Comparison of ENCODE assay signal across 20 cellular contexts in genomic region chr22:47100019-47100418, GRCh38.
DNase-seq lines count a peak whose midpoint lies in the region; ATAC-seq, FAIRE-seq and TF ChIP-seq lines count a peak whose summit lies in the region.
"Had no signal": no experiment of that assay in that cellular context is flagged by ENCODE, and none has a peak within 500 bp of the region (broad histone marks: within the 10 kb centered on the region; RNA-seq: fewer than 3 reads in every experiment).

No MANE protein-coding gene starts in this region.

- H3K79me1 ChIP-seq in trophoblast cell (ENCODE audit: low read length) = peaks cover 17% of the 10 kb centered on the region

- no TSS peak for BruUV-seq in HepG2 (replicated peaks; lab: Mats Ljungman, UMichigan)

- WGBS in HepG2 (ENCODE audit: low lambda C conversion rate) = 95% methylated on average over 2 of the region's 2 CpGs
- WGBS in right lobe of liver (ENCODE audit: insufficient coverage, low coverage, low lambda C conversion rate, missing lambda C conversion rate) = 100% methylated on average over 2 of the region's 2 CpGs
- WGBS in esophagus squamous epithelium, 2 donors = 40% methylated on average over 1 of the region's 2 CpGs; no CpG with 5 or more reads in 1 of the 2 donors
- WGBS in trophoblast cell (ENCODE audit: extremely low coverage, insufficient coverage, insufficient read length) = no CpG with 5 or more reads among the region's 2 CpGs
- whole genome bisulfite sequencing in thyroid gland, 2 donors = 92 to 100% methylated on average over 1 to 2 of the region's 2 CpGs

- TF ChIP-seq CTCF in HepG2 (CRISPR knock-in tag; IDR thresholded peaks at IDR 0.05) (no peak), right lobe of liver (IDR thresholded peaks at IDR 0.05) (no peak), esophagus squamous epithelium (IDR thresholded peaks at IDR 0.05) (no peak), thyroid gland (IDR thresholded peaks at IDR 0.05) (no peak)

- no peak overlapping the region for H3K4me2 ChIP-seq in HepG2 (ENCODE audit: low read depth, low read length)
- no peak overlapping the region for H3K4me2 ChIP-seq in trophoblast cell (ENCODE audit: low read length)
- H3K4me2 ChIP-seq: SK-N-SH had no signal

- no peak for FAIRE-seq in HepG2 (lab: Jason Lieb, UNC)
- FAIRE-seq: GM18507, K562 had no signal

- no peak overlapping the region for H4K8ac ChIP-seq in trophoblast cell (ENCODE audit: low read depth, low read length)

- H3K18ac ChIP-seq in trophoblast cell (ENCODE audit: low read length) = peak overlapping the region; percentile 7

- H3K9me3 ChIP-seq in HepG2 (ENCODE audit: low read length) (no peaks in the 10 kb centered on the region), right lobe of liver (no peaks in the 10 kb centered on the region), esophagus squamous epithelium (no peaks in the 10 kb centered on the region), trophoblast cell (ENCODE audit: insufficient read depth, low read depth, low read length) (peaks cover 3% of the 10 kb centered on the region), thyroid gland (no peaks in the 10 kb centered on the region)
- H3K9me3 ChIP-seq: SK-N-SH had no signal

- H3K4me3 ChIP-seq in HepG2 (replicated peaks in 1 of 3; ENCODE audit: insufficient read depth in 1 of 3, low read depth in 2 of 3, low read length in 3 of 3) (no peak overlapping the region), right lobe of liver (no peak overlapping the region), esophagus squamous epithelium (no peak overlapping the region), trophoblast cell (ENCODE audit: low read depth, low read length) (no peak overlapping the region), thyroid gland (replicated peaks in 1 of 3) (no peak overlapping the region)
- H3K4me3 ChIP-seq: K562 had no signal

- H3K27ac ChIP-seq in HepG2 (ENCODE audit: extremely low read length, insufficient read depth, low read length) (no peak overlapping the region), right lobe of liver (no peak overlapping the region), esophagus squamous epithelium (peak overlapping the region; percentile 15 to 81 (median 69)), trophoblast cell (ENCODE audit: low read depth, low read length) (no peak overlapping the region), thyroid gland (no peak overlapping the region)

- TF ChIP-seq RAD21 in HepG2 (CRISPR knock-in tag; IDR thresholded peaks at IDR 0.05) = no peak

- H4K12ac ChIP-seq in trophoblast cell (ENCODE audit: low read depth, low read length) = no peak overlapping the region

- H3K4me1 ChIP-seq in HepG2 (ENCODE audit: insufficient read depth, low read length) = peaks cover 19% of the 10 kb centered on the region
- no peaks in the 10 kb centered on the region for H3K4me1 ChIP-seq in right lobe of liver
- H3K4me1 ChIP-seq in esophagus squamous epithelium = peaks cover 8 to 49% (median 16%) of the 10 kb centered on the region in 3 donors
- peaks cover 23 to 33% of the 10 kb centered on the region in 2 experiments for H3K4me1 ChIP-seq in trophoblast cell (ENCODE audit: control insufficient read depth in 1 of 2, insufficient read depth in 2 of 2, low read length in 2 of 2)
- H3K4me1 ChIP-seq in thyroid gland = peaks cover 10 to 14% of the 10 kb centered on the region in 2 donors

- intact Hi-C loops in HepG2 (cut with micrococcal nuclease; ENCODE audit: unreplicated experiment) = loop anchor here (10.0 kb wide), 1 partner anchor 85 kb away; no protein-coding TSS in a partner anchor
- intact Hi-C loops in right lobe of liver (cut with DNase I) = no loop called here
- intact Hi-C loops in esophagus squamous epithelium (cut with DNase I) = no loop called here
- intact Hi-C loops in thyroid gland (cut with DNase I) = no loop called here

- H2AK5ac ChIP-seq in trophoblast cell (ENCODE audit: low read length) = no peak overlapping the region

- no peak overlapping the region for H3K4ac ChIP-seq in trophoblast cell (ENCODE audit: low read depth, low read length)

- H3K79me2 ChIP-seq in HepG2 (ENCODE audit: insufficient read depth, low read length) = no peaks in the 10 kb centered on the region
- peaks cover 4% of the 10 kb centered on the region for H3K79me2 ChIP-seq in trophoblast cell (ENCODE audit: control insufficient read depth, insufficient read depth, low read length, poor library complexity)

- H3K9ac ChIP-seq in HepG2 (ENCODE audit: insufficient read depth, low read depth, low read length) (no peak overlapping the region), trophoblast cell (ENCODE audit: low read length) (no peak overlapping the region)
- H3K9ac ChIP-seq: SK-N-SH had no signal

- no peak for ATAC-seq in HepG2
- ATAC-seq in right lobe of liver = no peak
- ATAC-seq in GM21381 (IDR thresholded peaks at IDR 0.05; ENCODE audit: unreplicated experiment) = no peak
- no peak for ATAC-seq in HG02938 (IDR thresholded peaks at IDR 0.05; ENCODE audit: unreplicated experiment)
- ATAC-seq: K562 had no signal

- H3K36me3 ChIP-seq in HepG2 (replicated peaks in 1 of 2; ENCODE audit: control insufficient read depth in 1 of 2, insufficient read depth in 2 of 2, low read length in 2 of 2) (0 out of 5 replicates have a peak, but pooled peaks cover 0 to 1% of the 10 kb centered on the region in 2 experiments), right lobe of liver (no peaks in the 10 kb centered on the region), esophagus squamous epithelium (no peaks in the 10 kb centered on the region), trophoblast cell (ENCODE audit: control insufficient read depth in 1 of 2, insufficient read depth in 2 of 2, low read length in 2 of 2) (no peaks in the 10 kb centered on the region), thyroid gland (no peaks in the 10 kb centered on the region)

- no peak overlapping the region for H3K23ac ChIP-seq in trophoblast cell (ENCODE audit: low read length)

- no peak overlapping the region for H2AFZ ChIP-seq in HepG2 (ENCODE audit: low read length)
- no peak overlapping the region for H2AFZ ChIP-seq in trophoblast cell (ENCODE audit: insufficient read depth, low read length, poor library complexity)

- no peak overlapping the region for H2BK120ac ChIP-seq in trophoblast cell (ENCODE audit: insufficient read depth, low read length, poor library complexity)

- TF ChIP-seq EP300 in HepG2 (IDR thresholded peaks at IDR 0.05; ENCODE audit: low read depth in 2 of 2, low read length in 2 of 2) (no peak), HepG2 (CRISPR knock-in tag; IDR thresholded peaks at IDR 0.05; ENCODE audit: borderline replicate concordance) (no peak)

- POLR2A ChIA-PET in HepG2 (lab: Yijun Ruan, JAX) = no interaction called here

- in situ Hi-C loops in HepG2 (cut with HindIII; ENCODE audit: extremely low pct_ligation_motif_present, low pct_unique_long_range_greater_than_20kb) = no loop called here

- no peak for DNase-seq in HepG2 (ENCODE audit: low spot score)
- no peak for DNase-seq in right lobe of liver
- no peak for DNase-seq in esophagus squamous epithelium (lab: John Stamatoyannopoulos, UW)
- no peak for DNase-seq in trophoblast cell
- DNase-seq in effector CD4-positive, alpha-beta T cell = no peak
- DNase-seq in thyroid gland = no peak
- DNase-seq: 8988T, ACHN, DMS53, Kasumi-1, NCI-H1092 treated with DMSO at 0.1 percent for 48 hours, NCI-H1436, NCI-H187 treated with DMSO at 0.1 percent for 48 hours, NCI-H524 treated with DMSO at 0.1 percent for 48 hours, NCI-H774, SK-N-SH had no signal

- no peak for TF ChIP-seq POLR2A in HepG2 (IDR thresholded peaks at IDR 0.05; ENCODE audit: insufficient read depth in 1 of 2, low read depth in 2 of 2, low read length in 2 of 2)
- no peak for TF ChIP-seq POLR2A in right lobe of liver (IDR thresholded peaks at IDR 0.05)
- TF ChIP-seq POLR2A in esophagus squamous epithelium (IDR thresholded peaks at IDR 0.05) = no peak
- TF ChIP-seq POLR2A in thyroid gland (IDR thresholded peaks at IDR 0.05) = no peak

- no peak overlapping the region for H2BK5ac ChIP-seq in trophoblast cell (ENCODE audit: low read depth, low read length, poor library complexity)

- H3K27me3 ChIP-seq in HepG2 (ENCODE audit: control insufficient read depth in 1 of 2, insufficient read depth in 2 of 2, low read length in 2 of 2) (no peaks in the 10 kb centered on the region), right lobe of liver (no peaks in the 10 kb centered on the region), esophagus squamous epithelium (no peaks in the 10 kb centered on the region), trophoblast cell (ENCODE audit: insufficient read depth, low read length) (no peaks in the 10 kb centered on the region), thyroid gland (no peaks in the 10 kb centered on the region)

- H4K91ac ChIP-seq in trophoblast cell (ENCODE audit: low read depth, low read length) = peak overlapping the region; percentile 29

- no peak overlapping the region for H2BK12ac ChIP-seq in trophoblast cell (ENCODE audit: low read length)

- H4K20me1 ChIP-seq in HepG2 (ENCODE audit: insufficient read depth, low read length) = no peaks in the 10 kb centered on the region

- H3K14ac ChIP-seq in trophoblast cell (ENCODE audit: low read length) = no peak overlapping the region

- CTCF ChIA-PET in HepG2 (lab: Yijun Ruan, JAX; ENCODE audit: low intra/inter-chr PET ratio, low total read pairs) = no interaction called here

TF ChIP-seq in HepG2, 621 proteins besides CTCF, POLR2A, EP300 and RAD21:
- TF ChIP-seq WIZ (CRISPR knock-in tag; IDR thresholded peaks at IDR 0.05) (no peak), ZSCAN25 (CRISPR knock-in tag; IDR thresholded peaks at IDR 0.05) (peak; percentile 85), THAP7 (CRISPR knock-in tag; IDR thresholded peaks at IDR 0.05) (no peak), KLF15 (CRISPR knock-in tag; IDR thresholded peaks at IDR 0.05; ENCODE audit: borderline replicate concordance) (no peak)

Comparison
In these comparisons a context has a peak if more than half of its experiments do, and no peak if none do; other contexts are left out.
1. H3K27ac ChIP-seq: peak in esophagus squamous epithelium (4 of 4); none in HepG2 (single experiment), right lobe of liver (0 of 3), trophoblast cell (single experiment) and thyroid gland (0 of 3).